In the genomic region with DNA sequence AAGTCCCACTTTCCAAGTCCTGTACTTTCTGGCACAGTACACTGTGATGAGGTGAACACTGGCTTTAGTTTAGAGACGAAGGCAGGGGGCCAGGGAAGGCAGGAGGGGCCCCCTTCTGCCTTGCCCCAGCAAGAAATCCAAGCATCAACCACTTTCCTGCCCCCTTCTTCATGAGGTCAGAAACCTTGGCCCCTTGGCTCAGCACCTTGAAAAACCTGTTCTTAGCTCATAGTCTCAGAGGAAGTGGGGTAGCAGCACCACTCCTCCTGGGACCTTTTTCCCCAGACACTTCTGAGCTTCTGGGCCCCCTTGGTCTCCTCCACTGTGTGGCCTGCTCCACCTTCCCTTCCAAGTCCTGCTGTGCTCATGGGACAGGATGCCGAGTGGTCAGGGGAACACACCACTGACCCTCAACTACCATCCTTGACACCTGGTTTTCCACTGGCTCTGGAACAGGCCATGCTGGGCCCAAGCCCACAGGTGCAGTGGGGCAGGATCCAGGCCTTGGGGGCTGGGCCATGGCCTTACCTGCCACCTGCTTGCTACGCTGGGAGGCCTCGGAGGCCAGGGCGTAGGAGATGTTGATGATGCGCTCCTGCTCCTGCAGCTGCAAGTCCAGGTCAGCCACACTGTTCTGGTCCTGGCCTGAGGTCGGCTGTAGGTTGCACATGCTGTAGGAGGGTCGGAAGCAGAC, we compare ENCODE assay signal across 1 cellular context.
TF ChIP-seq lines count a peak whose summit lies in the region.

No MANE protein-coding gene starts in this region.

TF ChIP-seq in H1, 55 proteins besides CTCF, POLR2A, EP300 and RAD21:
- TF ChIP-seq, protein P1, sequence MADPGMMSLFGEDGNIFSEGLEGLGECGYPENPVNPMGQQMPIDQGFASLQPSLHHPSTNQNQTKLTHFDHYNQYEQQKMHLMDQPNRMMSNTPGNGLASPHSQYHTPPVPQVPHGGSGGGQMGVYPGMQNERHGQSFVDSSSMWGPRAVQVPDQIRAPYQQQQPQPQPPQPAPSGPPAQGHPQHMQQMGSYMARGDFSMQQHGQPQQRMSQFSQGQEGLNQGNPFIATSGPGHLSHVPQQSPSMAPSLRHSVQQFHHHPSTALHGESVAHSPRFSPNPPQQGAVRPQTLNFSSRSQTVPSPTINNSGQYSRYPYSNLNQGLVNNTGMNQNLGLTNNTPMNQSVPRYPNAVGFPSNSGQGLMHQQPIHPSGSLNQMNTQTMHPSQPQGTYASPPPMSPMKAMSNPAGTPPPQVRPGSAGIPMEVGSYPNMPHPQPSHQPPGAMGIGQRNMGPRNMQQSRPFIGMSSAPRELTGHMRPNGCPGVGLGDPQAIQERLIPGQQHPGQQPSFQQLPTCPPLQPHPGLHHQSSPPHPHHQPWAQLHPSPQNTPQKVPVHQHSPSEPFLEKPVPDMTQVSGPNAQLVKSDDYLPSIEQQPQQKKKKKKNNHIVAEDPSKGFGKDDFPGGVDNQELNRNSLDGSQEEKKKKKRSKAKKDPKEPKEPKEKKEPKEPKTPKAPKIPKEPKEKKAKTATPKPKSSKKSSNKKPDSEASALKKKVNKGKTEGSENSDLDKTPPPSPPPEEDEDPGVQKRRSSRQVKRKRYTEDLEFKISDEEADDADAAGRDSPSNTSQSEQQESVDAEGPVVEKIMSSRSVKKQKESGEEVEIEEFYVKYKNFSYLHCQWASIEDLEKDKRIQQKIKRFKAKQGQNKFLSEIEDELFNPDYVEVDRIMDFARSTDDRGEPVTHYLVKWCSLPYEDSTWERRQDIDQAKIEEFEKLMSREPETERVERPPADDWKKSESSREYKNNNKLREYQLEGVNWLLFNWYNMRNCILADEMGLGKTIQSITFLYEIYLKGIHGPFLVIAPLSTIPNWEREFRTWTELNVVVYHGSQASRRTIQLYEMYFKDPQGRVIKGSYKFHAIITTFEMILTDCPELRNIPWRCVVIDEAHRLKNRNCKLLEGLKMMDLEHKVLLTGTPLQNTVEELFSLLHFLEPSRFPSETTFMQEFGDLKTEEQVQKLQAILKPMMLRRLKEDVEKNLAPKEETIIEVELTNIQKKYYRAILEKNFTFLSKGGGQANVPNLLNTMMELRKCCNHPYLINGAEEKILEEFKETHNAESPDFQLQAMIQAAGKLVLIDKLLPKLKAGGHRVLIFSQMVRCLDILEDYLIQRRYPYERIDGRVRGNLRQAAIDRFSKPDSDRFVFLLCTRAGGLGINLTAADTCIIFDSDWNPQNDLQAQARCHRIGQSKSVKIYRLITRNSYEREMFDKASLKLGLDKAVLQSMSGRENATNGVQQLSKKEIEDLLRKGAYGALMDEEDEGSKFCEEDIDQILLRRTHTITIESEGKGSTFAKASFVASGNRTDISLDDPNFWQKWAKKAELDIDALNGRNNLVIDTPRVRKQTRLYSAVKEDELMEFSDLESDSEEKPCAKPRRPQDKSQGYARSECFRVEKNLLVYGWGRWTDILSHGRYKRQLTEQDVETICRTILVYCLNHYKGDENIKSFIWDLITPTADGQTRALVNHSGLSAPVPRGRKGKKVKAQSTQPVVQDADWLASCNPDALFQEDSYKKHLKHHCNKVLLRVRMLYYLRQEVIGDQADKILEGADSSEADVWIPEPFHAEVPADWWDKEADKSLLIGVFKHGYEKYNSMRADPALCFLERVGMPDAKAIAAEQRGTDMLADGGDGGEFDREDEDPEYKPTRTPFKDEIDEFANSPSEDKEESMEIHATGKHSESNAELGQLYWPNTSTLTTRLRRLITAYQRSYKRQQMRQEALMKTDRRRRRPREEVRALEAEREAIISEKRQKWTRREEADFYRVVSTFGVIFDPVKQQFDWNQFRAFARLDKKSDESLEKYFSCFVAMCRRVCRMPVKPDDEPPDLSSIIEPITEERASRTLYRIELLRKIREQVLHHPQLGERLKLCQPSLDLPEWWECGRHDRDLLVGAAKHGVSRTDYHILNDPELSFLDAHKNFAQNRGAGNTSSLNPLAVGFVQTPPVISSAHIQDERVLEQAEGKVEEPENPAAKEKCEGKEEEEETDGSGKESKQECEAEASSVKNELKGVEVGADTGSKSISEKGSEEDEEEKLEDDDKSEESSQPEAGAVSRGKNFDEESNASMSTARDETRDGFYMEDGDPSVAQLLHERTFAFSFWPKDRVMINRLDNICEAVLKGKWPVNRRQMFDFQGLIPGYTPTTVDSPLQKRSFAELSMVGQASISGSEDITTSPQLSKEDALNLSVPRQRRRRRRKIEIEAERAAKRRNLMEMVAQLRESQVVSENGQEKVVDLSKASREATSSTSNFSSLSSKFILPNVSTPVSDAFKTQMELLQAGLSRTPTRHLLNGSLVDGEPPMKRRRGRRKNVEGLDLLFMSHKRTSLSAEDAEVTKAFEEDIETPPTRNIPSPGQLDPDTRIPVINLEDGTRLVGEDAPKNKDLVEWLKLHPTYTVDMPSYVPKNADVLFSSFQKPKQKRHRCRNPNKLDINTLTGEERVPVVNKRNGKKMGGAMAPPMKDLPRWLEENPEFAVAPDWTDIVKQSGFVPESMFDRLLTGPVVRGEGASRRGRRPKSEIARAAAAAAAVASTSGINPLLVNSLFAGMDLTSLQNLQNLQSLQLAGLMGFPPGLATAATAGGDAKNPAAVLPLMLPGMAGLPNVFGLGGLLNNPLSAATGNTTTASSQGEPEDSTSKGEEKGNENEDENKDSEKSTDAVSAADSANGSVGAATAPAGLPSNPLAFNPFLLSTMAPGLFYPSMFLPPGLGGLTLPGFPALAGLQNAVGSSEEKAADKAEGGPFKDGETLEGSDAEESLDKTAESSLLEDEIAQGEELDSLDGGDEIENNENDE (IDR thresholded peaks at IDR 0.05; ENCODE audit: insufficient replicate concordance, low read length): no peak
- TF ChIP-seq, protein P2, sequence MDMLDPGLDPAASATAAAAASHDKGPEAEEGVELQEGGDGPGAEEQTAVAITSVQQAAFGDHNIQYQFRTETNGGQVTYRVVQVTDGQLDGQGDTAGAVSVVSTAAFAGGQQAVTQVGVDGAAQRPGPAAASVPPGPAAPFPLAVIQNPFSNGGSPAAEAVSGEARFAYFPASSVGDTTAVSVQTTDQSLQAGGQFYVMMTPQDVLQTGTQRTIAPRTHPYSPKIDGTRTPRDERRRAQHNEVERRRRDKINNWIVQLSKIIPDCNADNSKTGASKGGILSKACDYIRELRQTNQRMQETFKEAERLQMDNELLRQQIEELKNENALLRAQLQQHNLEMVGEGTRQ (IDR thresholded peaks at IDR 0.05; ENCODE audit: low read length): no peak
- TF ChIP-seq SIX5 (IDR thresholded peaks at IDR 0.05; ENCODE audit: low read depth, low read length) (no peak), HDAC6 (IDR thresholded peaks at IDR 0.05; ENCODE audit: low read depth, low read length) (no peak), NRF1 (IDR thresholded peaks at IDR 0.05; ENCODE audit: low read depth, low read length) (no peak), RXRA (IDR thresholded peaks at IDR 0.05; ENCODE audit: insufficient read depth, low read depth, low read length) (no peak), SUZ12 (IDR thresholded peaks at IDR 0.05; ENCODE audit: low read length) (no peak)
TF ChIP-seq in H1: peak in this region for 0.
